Comparison of ENCODE assay signal across 8 cellular contexts in the genomic region with DNA sequence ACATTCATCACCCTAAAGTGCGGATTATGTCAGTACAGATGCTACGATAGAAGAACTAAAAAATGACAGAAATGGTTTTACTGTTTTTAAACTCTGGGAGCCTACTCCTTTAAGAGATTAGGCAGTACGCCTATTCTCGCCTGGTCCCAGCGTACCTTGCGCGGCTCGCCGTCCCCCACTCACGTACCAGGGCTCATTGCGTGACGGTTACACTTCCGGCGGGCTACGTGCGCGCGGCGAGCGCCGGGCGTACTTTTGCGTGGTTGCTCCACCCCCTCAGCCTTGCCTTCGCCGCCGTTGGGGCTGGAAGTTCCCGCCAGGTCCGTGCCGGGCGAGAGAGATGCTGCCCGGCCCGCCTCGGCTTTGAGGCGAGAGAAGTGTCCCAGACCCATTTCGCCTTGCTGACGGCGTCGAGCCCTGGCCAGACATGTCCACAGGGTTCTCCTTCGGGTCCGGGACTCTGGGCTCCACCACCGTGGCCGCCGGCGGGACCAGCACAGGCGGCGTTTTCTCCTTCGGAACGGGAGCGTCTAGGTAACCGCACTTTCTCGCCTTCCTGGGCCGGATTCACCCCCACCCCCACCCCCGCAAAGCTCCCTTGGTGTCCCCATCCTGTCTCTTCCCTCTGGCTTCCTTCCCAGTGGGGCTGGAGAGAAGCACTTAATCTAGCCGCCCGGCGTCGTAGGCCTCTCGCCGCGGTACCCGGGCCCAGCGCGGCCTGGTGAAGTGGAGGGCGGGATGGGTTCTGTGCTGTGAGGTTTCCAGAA. TPM values are rescaled to one million over a fixed set of nuclear protein-coding genes. Genes with fewer than 3 reads are reported as not detected.
DNase-seq lines count a peak whose midpoint lies in the region; ATAC-seq and TF ChIP-seq lines count a peak whose summit lies in the region.

A gene with protein sequence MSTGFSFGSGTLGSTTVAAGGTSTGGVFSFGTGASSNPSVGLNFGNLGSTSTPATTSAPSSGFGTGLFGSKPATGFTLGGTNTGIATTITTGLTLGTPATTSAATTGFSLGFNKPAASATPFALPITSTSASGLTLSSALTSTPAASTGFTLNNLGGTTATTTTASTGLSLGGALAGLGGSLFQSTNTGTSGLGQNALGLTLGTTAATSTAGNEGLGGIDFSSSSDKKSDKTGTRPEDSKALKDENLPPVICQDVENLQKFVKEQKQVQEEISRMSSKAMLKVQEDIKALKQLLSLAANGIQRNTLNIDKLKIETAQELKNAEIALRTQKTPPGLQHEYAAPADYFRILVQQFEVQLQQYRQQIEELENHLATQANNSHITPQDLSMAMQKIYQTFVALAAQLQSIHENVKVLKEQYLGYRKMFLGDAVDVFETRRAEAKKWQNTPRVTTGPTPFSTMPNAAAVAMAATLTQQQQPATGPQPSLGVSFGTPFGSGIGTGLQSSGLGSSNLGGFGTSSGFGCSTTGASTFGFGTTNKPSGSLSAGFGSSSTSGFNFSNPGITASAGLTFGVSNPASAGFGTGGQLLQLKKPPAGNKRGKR (plus strand): TSS at position 279 of the 767 bp plus-strand sequence. CDS start 149 bp downstream, at position 428.

- H3K4me1 ChIP-seq in left ventricle myocardium inferior = peaks cover 28% of the 10 kb centered on the region

- peak within 1 kb of the TSS; percentile 89 for H3K4me3 Mint-ChIP-seq in progenitor cell of endocrine pancreas (ENCODE audit: low read depth)

- H3K27ac Mint-ChIP-seq in progenitor cell of endocrine pancreas = peak within 1 kb of the TSS; percentile 76

- peak within 1 kb of the TSS; percentile 94 for H3K27ac ChIP-seq in angular gyrus (ENCODE audit: low read depth, low read length)
- H3K27ac ChIP-seq in left ventricle myocardium inferior (replicated peaks) = peak within 1 kb of the TSS; percentile 92

- intact Hi-C loops in left ventricle myocardium inferior (cut with micrococcal nuclease) = no loop called here

- ATAC-seq in GM18498 (IDR thresholded peaks at IDR 0.05; ENCODE audit: unreplicated experiment) = peak; percentile 99
- ATAC-seq in HG02938 (IDR thresholded peaks at IDR 0.05; ENCODE audit: unreplicated experiment) = peak; percentile 96

- no peaks in the 10 kb centered on the region for H3K36me3 ChIP-seq in left ventricle myocardium inferior

- H3K27me3 Mint-ChIP-seq in progenitor cell of endocrine pancreas = peaks cover 31% of the 10 kb centered on the region

- H3K27me3 ChIP-seq in left ventricle myocardium inferior (ENCODE audit: low read depth) = peaks cover 14% of the 10 kb centered on the region

- TF ChIP-seq CTCF in left ventricle myocardium inferior (IDR thresholded peaks at IDR 0.05; ENCODE audit: borderline replicate concordance) = no peak
- no peak for TF ChIP-seq CTCF in progenitor cell of endocrine pancreas (IDR thresholded peaks at IDR 0.05; ENCODE audit: unreplicated experiment)

- peak within 1 kb of the TSS; percentile 87 for H3K4me3 ChIP-seq in left ventricle myocardium inferior

- H3K9me3 ChIP-seq in left ventricle myocardium inferior (replicated peaks) = no peaks in the 10 kb centered on the region

- H3K36me3 Mint-ChIP-seq in progenitor cell of endocrine pancreas (ENCODE audit: insufficient read depth) = peaks cover 2% of the 10 kb centered on the region

- DNase-seq in NCI-H187 (lab: John Stamatoyannopoulos, UW) (peak; percentile 50 to 70), T-helper 2 cell (peak; percentile 88 to 98 (median 91)), left ventricle myocardium inferior (peak; percentile 96), progenitor cell of endocrine pancreas (ENCODE audit: low spot score, unreplicated experiment) (peak; percentile 76), ureter (ENCODE audit: low spot score) (peak; percentile 96)

- H3K4me1 Mint-ChIP-seq in progenitor cell of endocrine pancreas (ENCODE audit: low read depth) = peaks cover 14% of the 10 kb centered on the region

- no peaks in the 10 kb centered on the region for H3K9me3 Mint-ChIP-seq in progenitor cell of endocrine pancreas (ENCODE audit: low read depth)

RNA-seq across cellular contexts. Expression of the gene that starts here (rescaled TPM):
- total RNA-seq in left ventricle myocardium inferior (22.8 TPM), progenitor cell of endocrine pancreas (56.5 and 61.5 TPM in 2 replicates), ureter (48.8 TPM)

Comparison
In these comparisons a context has a peak if more than half of its experiments do, and no peak if none do; other contexts are left out.
1. Peak in every context shown above with its lines: DNase-seq, ATAC-seq, H3K4me3 ChIP-seq and H3K27ac ChIP-seq.